In the genomic region with DNA sequence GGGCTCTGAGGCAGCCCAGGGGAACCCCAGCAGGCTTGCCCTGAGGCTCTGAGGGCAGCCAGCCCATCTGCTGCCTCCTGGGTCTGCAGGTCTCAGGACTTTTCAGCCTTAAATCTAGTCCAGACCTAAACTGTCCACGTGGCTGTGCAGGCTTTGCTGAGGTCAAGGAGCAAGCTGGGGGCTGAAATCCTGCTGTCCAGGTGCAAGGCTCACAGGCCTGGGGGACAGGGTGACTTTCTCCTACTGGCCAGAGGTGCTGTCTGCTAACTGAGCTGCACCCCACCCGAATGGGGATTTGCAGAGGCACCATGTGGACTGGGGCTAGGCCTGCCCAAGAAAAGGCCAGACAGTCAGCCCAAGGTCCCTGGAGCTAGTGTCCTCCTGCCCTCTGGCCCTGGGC, we compare ENCODE assay signal across 24 cellular contexts. TPM values are rescaled to one million over a fixed set of nuclear protein-coding genes. Genes with fewer than 3 reads are reported as not detected.
A peak's percentile ranks its signal among the peaks of the same experiment; 100 is the strongest.
DNase-seq lines count a peak whose midpoint lies in the region; ATAC-seq, FAIRE-seq and TF ChIP-seq lines count a peak whose summit lies in the region.
"Had no signal": no experiment of that assay in that cellular context is flagged by ENCODE, and none has a peak within 500 bp of the region (broad histone marks: within the 10 kb centered on the region; RNA-seq: fewer than 3 reads in every experiment).

No MANE protein-coding gene starts in this region.

- peak overlapping the region; percentile 99 for H2BK120ac ChIP-seq in neuronal stem cell (ENCODE audit: low read depth, low read length)

- H3K36me3 ChIP-seq in HepG2 (replicated peaks in 1 of 2; ENCODE audit: control insufficient read depth in 1 of 2, insufficient read depth in 2 of 2, low read length in 2 of 2) (no peaks in the 10 kb centered on the region), neuronal stem cell (replicated peaks in 1 of 2; ENCODE audit: control insufficient read depth in 2 of 2, insufficient read depth in 2 of 2, low read length in 2 of 2) (no peaks in the 10 kb centered on the region)
- H3K36me3 ChIP-seq: SJCRH30 had no signal

- H3K27ac ChIP-seq in RWPE1 (peak overlapping the region; percentile 99; the same call in 1 of the 2 replicates), HepG2 (ENCODE audit: extremely low read length, insufficient read depth, low read length) (peak overlapping the region; percentile 45), neuronal stem cell (replicated peaks; ENCODE audit: low read length) (no peak overlapping the region)
- H3K27ac ChIP-seq: SJCRH30 had no signal

- no peak overlapping the region for H4K91ac ChIP-seq in neuronal stem cell (ENCODE audit: low read depth, low read length, poor library complexity)

- intact Hi-C loops in HepG2 (cut with micrococcal nuclease; ENCODE audit: unreplicated experiment), result no loop called here

- H3K9ac ChIP-seq in HepG2 (ENCODE audit: insufficient read depth, low read depth, low read length), result no peak overlapping the region; the same call in 1 of the 2 replicates
- H3K9ac ChIP-seq in neuronal stem cell (ENCODE audit: low read depth, low read length, poor library complexity), result no peak overlapping the region

- no peak overlapping the region for H3K4ac ChIP-seq in neuronal stem cell (ENCODE audit: low read length)

- peak overlapping the region; percentile 90 for H3K18ac ChIP-seq in neuronal stem cell (ENCODE audit: low read length)

- H3K4me3 ChIP-seq in HepG2 (replicated peaks in 1 of 3; ENCODE audit: insufficient read depth in 1 of 3, low read depth in 2 of 3, low read length in 3 of 3) (no peak overlapping the region), neuronal stem cell (ENCODE audit: low read length in 2 of 2) (no peak overlapping the region)
- H3K4me3 ChIP-seq: SJCRH30 had no signal

- no peaks in the 10 kb centered on the region for H3K4me1 Mint-ChIP-seq in activated T-cell treated with anti-CD3 and anti-CD28 coated beads, Interleukin-2, amount 50 U/mL, for 72 hours (ENCODE audit: low read depth)
- no peaks in the 10 kb centered on the region for H3K4me1 Mint-ChIP-seq in stimulated activated effector memory CD8-positive, alpha-beta T cell treated with anti-CD3 and anti-CD28 coated beads, Interleukin-12 subunit alpha, Interleukin-12 subunit beta, amount 100 ng/mL, for 72 hours
- H3K4me1 Mint-ChIP-seq: CD4-positive, alpha-beta memory T cell had no signal

- no peaks in the 10 kb centered on the region for H4K20me1 ChIP-seq in HepG2 (ENCODE audit: insufficient read depth, low read length)

- TF ChIP-seq EP300 in HepG2 (IDR thresholded peaks at IDR 0.05; ENCODE audit: low read depth in 2 of 2, low read length in 2 of 2) (no peak), HepG2 (CRISPR knock-in tag; IDR thresholded peaks at IDR 0.05; ENCODE audit: borderline replicate concordance) (no peak)

- H2BK12ac ChIP-seq in neuronal stem cell (ENCODE audit: low read length), result no peak overlapping the region

- H3K79me1 ChIP-seq in neuronal stem cell (ENCODE audit: low read depth, low read length), result no peaks in the 10 kb centered on the region

- H2AK5ac ChIP-seq in neuronal stem cell (ENCODE audit: low read depth, low read length), result peak overlapping the region; percentile 87

- H3K9me3 ChIP-seq in HepG2 (ENCODE audit: low read length) (no peaks in the 10 kb centered on the region), neuronal stem cell (replicated peaks in 1 of 2; ENCODE audit: control insufficient read depth in 2 of 2, insufficient read depth in 1 of 2, low read depth in 1 of 2, low read length in 2 of 2) (no peaks in the 10 kb centered on the region)
- H3K9me3 ChIP-seq: SJCRH30 had no signal

- H3K27me3 Mint-ChIP-seq in activated T-cell treated with anti-CD3 and anti-CD28 coated beads, Interleukin-2, amount 50 U/mL, for 72 hours (ENCODE audit: low read depth), result peaks cover 4% of the 10 kb centered on the region
- H3K27me3 Mint-ChIP-seq: CD4-positive, alpha-beta memory T cell had no signal

- in situ Hi-C loops in HepG2 (cut with HindIII; ENCODE audit: extremely low pct_ligation_motif_present, low pct_unique_long_range_greater_than_20kb), result no loop called here

- H3K27ac Mint-ChIP-seq in activated T-cell treated with anti-CD3 and anti-CD28 coated beads, Interleukin-2, amount 50 U/mL, for 72 hours, result no peak overlapping the region
- H3K27ac Mint-ChIP-seq in stimulated activated effector memory CD8-positive, alpha-beta T cell treated with anti-CD3 and anti-CD28 coated beads, Interleukin-12 subunit alpha, Interleukin-12 subunit beta, amount 100 ng/mL, for 72 hours, result no peak overlapping the region
- H3K27ac Mint-ChIP-seq: CD4-positive, alpha-beta memory T cell; H9 had no signal

- BruUV-seq in HepG2 (replicated peaks; lab: Mats Ljungman, UMichigan), result no TSS peak

- no peak overlapping the region for H3K23ac ChIP-seq in neuronal stem cell (ENCODE audit: low read depth, low read length, poor library complexity)

- CTCF ChIA-PET in RWPE1 (lab: Yijun Ruan, JAX), result interaction anchor here (0.6 to 1.0 kb wide), 2 partner anchors 9 to 86 kb away, joined by 3 to 4 read pairs; no protein-coding TSS in a partner anchor
- CTCF ChIA-PET in HepG2 (lab: Yijun Ruan, JAX; ENCODE audit: low intra/inter-chr PET ratio, low total read pairs), result interaction anchor here (2.7 kb wide), 1 partner anchor 57 kb away, joined by 19 read pairs; no protein-coding TSS in a partner anchor

- ATAC-seq in HepG2 (peak; percentile 8), HG03135 (IDR thresholded peaks at IDR 0.05; ENCODE audit: unreplicated experiment) (no peak)
- no peak for ATAC-seq in activated T-cell treated with anti-CD3 and anti-CD28 coated beads, Interleukin-2, amount 50 U/mL, for 72 hours (replicated peaks in 1 of 2)
- no peak for ATAC-seq in stimulated activated effector memory CD8-positive, alpha-beta T cell treated with anti-CD3 and anti-CD28 coated beads, Interleukin-12 subunit alpha, Interleukin-12 subunit beta, amount 100 ng/mL, for 72 hours
- ATAC-seq: SK-N-SH treated with all-trans-retinoic acid at 6 μM for 48 hours had no signal

- H3K36me3 Mint-ChIP-seq in activated T-cell treated with anti-CD3 and anti-CD28 coated beads, Interleukin-2, amount 50 U/mL, for 72 hours (ENCODE audit: insufficient read depth in 2 of 2), result no peaks in the 10 kb centered on the region
- H3K36me3 Mint-ChIP-seq in stimulated activated effector memory CD8-positive, alpha-beta T cell treated with anti-CD3 and anti-CD28 coated beads, Interleukin-12 subunit alpha, Interleukin-12 subunit beta, amount 100 ng/mL, for 72 hours, result no peaks in the 10 kb centered on the region
- H3K36me3 Mint-ChIP-seq: CD4-positive, alpha-beta memory T cell had no signal

- no peaks in the 10 kb centered on the region for H3K79me2 ChIP-seq in HepG2 (ENCODE audit: insufficient read depth, low read length)

- peaks cover 96% of the 10 kb centered on the region for H3K4me1 ChIP-seq in HepG2 (ENCODE audit: insufficient read depth, low read length)
- H3K4me1 ChIP-seq in neuronal stem cell (ENCODE audit: control insufficient read depth in 2 of 2, insufficient read depth in 1 of 2, low read depth in 1 of 2, low read length in 2 of 2), result peaks cover 7 to 34% of the 10 kb centered on the region in 2 donors

- H4K8ac ChIP-seq in neuronal stem cell (ENCODE audit: low read depth, low read length), result no peak overlapping the region

- DNase-seq in RWPE1 (ENCODE audit: low spot score) (no peak), HepG2 (ENCODE audit: low spot score) (no peak), neuronal stem cell (ENCODE audit: low spot score) (no peak), NCI-H345 treated with DMSO at 0.1 percent for 48 hours (lab: John Stamatoyannopoulos, UW; ENCODE audit: unreplicated experiment) (no peak)
- DNase-seq in activated T-cell treated with anti-CD3 and anti-CD28 coated beads, Interleukin-2, amount 50 U/mL, for 72 hours, result no peak
- no peak for DNase-seq in stimulated activated effector memory CD8-positive, alpha-beta T cell treated with anti-CD3 and anti-CD28 coated beads, Interleukin-12 subunit alpha, Interleukin-12 subunit beta, amount 100 ng/mL, for 72 hours (ENCODE audit: low spot score in 2 of 2)
- DNase-seq: C1 segment of cervical spinal cord; CD4-positive, alpha-beta memory T cell; COR-L47; DMS53; H9; NCI-H1092; NCI-H1436; NCI-H187; NCI-H2081 treated with DMSO at 0.1 percent for 48 hours; NCI-H2171 treated with DMSO at 0.1 percent for 48 hours; NCI-H345; NCI-H524; NCI-H748 treated with DMSO at 0.1 percent for 48 hours; SJCRH30 had no signal

- FAIRE-seq in HepG2 (lab: Jason Lieb, UNC), result no peak
- FAIRE-seq: GM18507, RCC 7860 had no signal

- no peak for TF ChIP-seq CTCF in RWPE1 (conservative IDR thresholded peaks at IDR 0.05; ENCODE audit: low read depth)
- no peak for TF ChIP-seq CTCF in HepG2 (CRISPR knock-in tag; IDR thresholded peaks at IDR 0.05)

- TF ChIP-seq POLR2A in HepG2 (IDR thresholded peaks at IDR 0.05; ENCODE audit: insufficient read depth in 1 of 2, low read depth in 2 of 2, low read length in 2 of 2), result no peak

- H2BK5ac ChIP-seq in neuronal stem cell (ENCODE audit: low read length), result no peak overlapping the region

- no peak overlapping the region for H3K4me3 Mint-ChIP-seq in activated T-cell treated with anti-CD3 and anti-CD28 coated beads, Interleukin-2, amount 50 U/mL, for 72 hours
- H3K4me3 Mint-ChIP-seq in stimulated activated effector memory CD8-positive, alpha-beta T cell treated with anti-CD3 and anti-CD28 coated beads, Interleukin-12 subunit alpha, Interleukin-12 subunit beta, amount 100 ng/mL, for 72 hours, result no peak overlapping the region
- H3K4me3 Mint-ChIP-seq: CD4-positive, alpha-beta memory T cell; H9 had no signal

- H3K14ac ChIP-seq in neuronal stem cell (ENCODE audit: low read length), result peak overlapping the region; percentile 32

- H2BK15ac ChIP-seq in neuronal stem cell (ENCODE audit: low read length), result peak overlapping the region; percentile 95

- TF ChIP-seq RAD21 in HepG2 (CRISPR knock-in tag; IDR thresholded peaks at IDR 0.05), result no peak

- H2AFZ ChIP-seq in HepG2 (ENCODE audit: low read length) (no peak overlapping the region), neuronal stem cell (ENCODE audit: low read length) (no peak overlapping the region)

- WGBS in HepG2 (ENCODE audit: low lambda C conversion rate), result 0% methylated on average over 1 of the region's 2 CpGs
- no CpG with 5 or more reads among the region's 2 CpGs for WGBS in neuronal stem cell (ENCODE audit: extremely low coverage in 2 of 2, insufficient read length in 2 of 2, insufficient replicate concordance in 1 of 2), 2 donors

- H3K9me3 Mint-ChIP-seq in activated T-cell treated with anti-CD3 and anti-CD28 coated beads, Interleukin-2, amount 50 U/mL, for 72 hours, result no peaks in the 10 kb centered on the region
- no peaks in the 10 kb centered on the region for H3K9me3 Mint-ChIP-seq in stimulated activated effector memory CD8-positive, alpha-beta T cell treated with anti-CD3 and anti-CD28 coated beads, Interleukin-12 subunit alpha, Interleukin-12 subunit beta, amount 100 ng/mL, for 72 hours
- H3K9me3 Mint-ChIP-seq: CD4-positive, alpha-beta memory T cell; H9 had no signal

- H3K4me2 ChIP-seq in HepG2 (ENCODE audit: low read depth, low read length), result no peak overlapping the region; the same call in 1 of the 2 replicates
- no peak overlapping the region for H3K4me2 ChIP-seq in neuronal stem cell (ENCODE audit: insufficient read depth, low read length, poor library complexity, severe bottlenecking)

- H3K27me3 ChIP-seq in HepG2 (ENCODE audit: control insufficient read depth in 1 of 2, insufficient read depth in 2 of 2, low read length in 2 of 2), result no peaks in the 10 kb centered on the region
- H3K27me3 ChIP-seq in neuronal stem cell (ENCODE audit: control insufficient read depth in 3 of 3, insufficient read depth in 3 of 3, low read depth in 1 of 3, low read length in 3 of 3), result peaks cover 0 to 11% (median 0%) of the 10 kb centered on the region in 3 experiments

- POLR2A ChIA-PET in RWPE1 (lab: Yijun Ruan, JAX; ENCODE audit: low non-redundant PET) (no interaction called here), HepG2 (lab: Yijun Ruan, JAX) (interaction anchor here (0.8 to 1.2 kb wide), 2 partner anchors 15 to 32 kb away, joined by 5 read pairs; a partner anchor contains a TSS)

RNA-seq across cellular contexts. Expression of a gene that starts 32.1 kb away (rescaled TPM):
- total RNA-seq in HepG2 (2016; rRNA removed; fragmentation: Illumina TruSeq; extraction: Trizol), result 47.5 and 119 TPM in 2 replicates
- 9.3 and 11.1 TPM in 2 replicates for total RNA-seq in HepG2 (2016; cell fraction: cytosol; rRNA removed; fragmentation: Illumina TruSeq; extraction: Trizol; ENCODE audit: low read depth)
- 45.4 and 119 TPM in 2 replicates for total RNA-seq in HepG2 (2016; cell fraction: insoluble cytoplasmic fraction; rRNA removed; fragmentation: Illumina TruSeq; extraction: Trizol)
- total RNA-seq in HepG2 (2016; cell fraction: membrane; rRNA removed; fragmentation: Illumina TruSeq; extraction: Trizol), result 27.4 and 30.5 TPM in 2 replicates
- 90.3 and 111 TPM in 2 replicates for total RNA-seq in HepG2 (2016; cell fraction: nucleus; rRNA removed; fragmentation: Illumina TruSeq; extraction: Trizol)
- polyA plus RNA-seq in HepG2 (2011; rRNA removed), result 108 and 113 TPM in 2 replicates
- 78.7 and 130 TPM in 2 replicates for polyA plus RNA-seq in HepG2 (2011; cell fraction: cytosol; rRNA removed)
- polyA plus RNA-seq in HepG2 (2011; cell fraction: nucleus; rRNA removed), result 66.7 and 76.2 TPM in 2 replicates
- 44.8 and 48.6 TPM in 2 replicates for polyA plus RNA-seq in HepG2 (2012)
- 8.7 TPM in 2 replicates for polyA plus RNA-seq in HepG2 (2016; cell fraction: cytosol; fragmentation: Illumina TruSeq; extraction: Trizol; ENCODE audit: low read depth)
- 49.7 and 54.3 TPM in 2 replicates for polyA plus RNA-seq in HepG2 (2016; cell fraction: insoluble cytoplasmic fraction; fragmentation: Illumina TruSeq; extraction: Trizol; ENCODE audit: low read depth)
- polyA plus RNA-seq in HepG2 (2016; cell fraction: membrane; fragmentation: Illumina TruSeq; extraction: Trizol; ENCODE audit: low read depth), result 17.8 and 18.0 TPM in 2 replicates
- 156 and 173 TPM in 2 replicates for polyA plus RNA-seq in HepG2 (2016; cell fraction: nucleus; fragmentation: Illumina TruSeq; extraction: Trizol; ENCODE audit: insufficient read depth, low read depth)
- 13.0 and 159 TPM in 2 replicates for polyA minus RNA-seq in HepG2 (2011; rRNA and poly(A)+ RNA removed; ENCODE audit: low replicate concordance)
- 69.2 and 73.2 TPM in 2 replicates for polyA minus RNA-seq in HepG2 (2011; cell fraction: cytosol; rRNA and poly(A)+ RNA removed)
- 14.8 and 16.3 TPM in 2 replicates for polyA minus RNA-seq in HepG2 (2011; cell fraction: nucleus; rRNA and poly(A)+ RNA removed)
- 45.3 TPM for polyA plus RNA-seq in neuronal stem cell (2013, experiment 1 of 2)
- 48.1 TPM for polyA plus RNA-seq in neuronal stem cell (2013, experiment 2 of 2)
- total RNA-seq in activated T-cell treated with anti-CD3 and anti-CD28 coated beads, Interleukin-2, amount 50 U/mL, for 72 hours, result under 1 TPM; 0.16 to 0.38 TPM
- polyA plus RNA-seq: CD4-positive, alpha-beta memory T cell had no signal

Comparison
In these comparisons a context has a peak if more than half of its experiments do, and no peak if none do; other contexts are left out.
1. RNA of a gene that starts 32.1 kb away (total RNA-seq): 9.3 to 119 TPM in HepG2; 0.16 to 0.38 TPM in activated T-cell treated with anti-CD3 and anti-CD28 coated beads, Interleukin-2, amount 50 U/mL, for 72 hours; every median in the first group is over 4 times any median in the second.